Comparison of ENCODE assay signal across 6 cellular contexts in genomic region chr18:63363420-63363819, GRCh38. TPM values are rescaled to one million over a fixed set of nuclear protein-coding genes. Genes with fewer than 3 reads are reported as not detected.
A peak's percentile ranks its signal among the peaks of the same experiment; 100 is the strongest.
DNase-seq lines count a peak whose midpoint lies in the region; ATAC-seq lines count a peak whose summit lies in the region.
"Not testable (repeated sequence)": the region's sequence is repeated elsewhere in the genome, so short reads cannot be mapped to it uniquely, and the experiment has no call there.

No MANE protein-coding gene starts in this region.

- not testable (repeated sequence) for H3K27me3 Mint-ChIP-seq in CD4-positive, CD25-positive, alpha-beta regulatory T cell; CD8-positive, alpha-beta memory T cell; activated CD4-positive, alpha-beta memory T cell treated with anti-CD3 and anti-CD28 coated beads for 36 hours; activated naive CD4-positive, alpha-beta T cell treated with anti-CD3 and anti-CD28 coated beads, Interleukin-2, amount 50 U/mL, for 24 hours; natural killer cell treated with Interleukin-12 subunit alpha and Interleukin-12 subunit beta and Interleukin-15 and Interleukin-18, amount 100 ng/mL, for 72 hours

- H3K4me3 Mint-ChIP-seq in CD4-positive, CD25-positive, alpha-beta regulatory T cell: peak overlapping the region in 1 of 4 donors; percentile 31
- H3K4me3 Mint-ChIP-seq in CD8-positive, alpha-beta memory T cell: peak overlapping the region in 1 of 7 donors; percentile 10
- H3K4me3 Mint-ChIP-seq in activated CD4-positive, alpha-beta memory T cell treated with anti-CD3 and anti-CD28 coated beads for 36 hours; activated naive CD4-positive, alpha-beta T cell treated with anti-CD3 and anti-CD28 coated beads, Interleukin-2, amount 50 U/mL, for 24 hours: not testable (repeated sequence)
- H3K4me3 Mint-ChIP-seq in natural killer cell treated with Interleukin-12 subunit alpha and Interleukin-12 subunit beta and Interleukin-15 and Interleukin-18, amount 100 ng/mL, for 72 hours: peak overlapping the region; percentile 53

- not testable (repeated sequence) for H3K9ac ChIP-seq in SK-N-MC (ENCODE audit: insufficient read length)

- POLR2A ChIA-PET in CD8-positive, alpha-beta memory T cell (lab: Charles Lee): interaction anchor here (0.5 to 1.0 kb wide), 2 partner anchors 41 to 648 kb away, joined by 3 read pairs; partner anchors contain the start of gene PHLPP1
- POLR2A ChIA-PET in activated CD4-positive, alpha-beta memory T cell treated with anti-CD3 and anti-CD28 coated beads for 36 hours (lab: Charles Lee): interaction anchor here (0.6 to 0.8 kb wide), 2 partner anchors 841 to 1511 kb away, joined by 3 read pairs; partner anchors contain the start of gene ZCCHC2

- not testable (repeated sequence) for H3K27me3 ChIP-seq in CD4-positive, CD25-positive, alpha-beta regulatory T cell (ENCODE audit: control insufficient read depth, insufficient read depth, low read length); CD8-positive, alpha-beta memory T cell (ENCODE audit: insufficient read depth, low read length, poor library complexity, severe bottlenecking)

- H3K4me1 ChIP-seq in CD4-positive, CD25-positive, alpha-beta regulatory T cell (ENCODE audit: control insufficient read depth, insufficient read depth, low read length, poor library complexity, severe bottlenecking): peaks cover 36% of the 10 kb centered on the region
- peaks cover 34% of the 10 kb centered on the region for H3K4me1 ChIP-seq in CD8-positive, alpha-beta memory T cell (ENCODE audit: insufficient read depth, low read length)

- H3K36me3 ChIP-seq in CD4-positive, CD25-positive, alpha-beta regulatory T cell (ENCODE audit: control insufficient read depth, insufficient read depth, low read length): peaks cover 25% of the 10 kb centered on the region
- H3K36me3 ChIP-seq in CD8-positive, alpha-beta memory T cell (ENCODE audit: insufficient read depth, low read length): not testable (repeated sequence)
- peaks cover 65% of the 10 kb centered on the region for H3K36me3 ChIP-seq in SK-N-MC (ENCODE audit: insufficient read depth, low read length)

- H3K4me1 Mint-ChIP-seq in CD4-positive, CD25-positive, alpha-beta regulatory T cell: peaks cover 15 to 42% (median 26%) of the 10 kb centered on the region in 4 donors
- peaks cover 43 to 47% (median 45%) of the 10 kb centered on the region in 3 donors for H3K4me1 Mint-ChIP-seq in CD8-positive, alpha-beta memory T cell
- peaks cover 24% of the 10 kb centered on the region for H3K4me1 Mint-ChIP-seq in activated CD4-positive, alpha-beta memory T cell treated with anti-CD3 and anti-CD28 coated beads for 36 hours (ENCODE audit: low read depth)
- H3K4me1 Mint-ChIP-seq in activated naive CD4-positive, alpha-beta T cell treated with anti-CD3 and anti-CD28 coated beads, Interleukin-2, amount 50 U/mL, for 24 hours: peaks cover 35% of the 10 kb centered on the region
- peaks cover 36 to 43% of the 10 kb centered on the region in 2 donors for H3K4me1 Mint-ChIP-seq in natural killer cell treated with Interleukin-12 subunit alpha and Interleukin-12 subunit beta and Interleukin-15 and Interleukin-18, amount 100 ng/mL, for 72 hours (ENCODE audit: low read depth in 2 of 2)

- H3K9me3 Mint-ChIP-seq in CD4-positive, CD25-positive, alpha-beta regulatory T cell; CD8-positive, alpha-beta memory T cell; activated CD4-positive, alpha-beta memory T cell treated with anti-CD3 and anti-CD28 coated beads for 36 hours; activated naive CD4-positive, alpha-beta T cell treated with anti-CD3 and anti-CD28 coated beads, Interleukin-2, amount 50 U/mL, for 24 hours; natural killer cell treated with Interleukin-12 subunit alpha and Interleukin-12 subunit beta and Interleukin-15 and Interleukin-18, amount 100 ng/mL, for 72 hours: not testable (repeated sequence)

- peaks cover 17% of the 10 kb centered on the region for H3K36me3 Mint-ChIP-seq in CD4-positive, CD25-positive, alpha-beta regulatory T cell
- peaks cover 3 to 36% (median 4%) of the 10 kb centered on the region in 3 donors for H3K36me3 Mint-ChIP-seq in CD8-positive, alpha-beta memory T cell
- H3K36me3 Mint-ChIP-seq in activated CD4-positive, alpha-beta memory T cell treated with anti-CD3 and anti-CD28 coated beads for 36 hours: peaks cover 31% of the 10 kb centered on the region
- not testable (repeated sequence) for H3K36me3 Mint-ChIP-seq in activated naive CD4-positive, alpha-beta T cell treated with anti-CD3 and anti-CD28 coated beads, Interleukin-2, amount 50 U/mL, for 24 hours
- peaks cover 11% of the 10 kb centered on the region for H3K36me3 Mint-ChIP-seq in natural killer cell treated with Interleukin-12 subunit alpha and Interleukin-12 subunit beta and Interleukin-15 and Interleukin-18, amount 100 ng/mL, for 72 hours

- CTCF ChIA-PET in CD8-positive, alpha-beta memory T cell (lab: Charles Lee): interaction anchor here (1.0 to 1.1 kb wide), 2 partner anchors 45 to 75 kb away, joined by 3 read pairs; no protein-coding TSS in a partner anchor
- CTCF ChIA-PET in activated CD4-positive, alpha-beta memory T cell treated with anti-CD3 and anti-CD28 coated beads for 36 hours (lab: Charles Lee): interaction anchor here (0.7 kb wide), 1 partner anchor 52 kb away, joined by 3 read pairs; no protein-coding TSS in a partner anchor

- H3K27ac ChIP-seq in CD4-positive, CD25-positive, alpha-beta regulatory T cell (ENCODE audit: insufficient read depth, low read length, poor library complexity, severe bottlenecking): peak overlapping the region; percentile 55
- H3K27ac ChIP-seq in CD8-positive, alpha-beta memory T cell (ENCODE audit: low read depth, low read length); SK-N-MC: not testable (repeated sequence)

- intact Hi-C loops in activated CD4-positive, alpha-beta memory T cell treated with anti-CD3 and anti-CD28 coated beads for 36 hours (cut with micrococcal nuclease): loop anchor here (10.0 kb wide), 1 partner anchor 591 kb away; no protein-coding TSS in a partner anchor

- H3K4me3 ChIP-seq in CD4-positive, CD25-positive, alpha-beta regulatory T cell (ENCODE audit: low read depth, low read length); CD8-positive, alpha-beta memory T cell (ENCODE audit: low read length): not testable (repeated sequence)
- peak overlapping the region; percentile 92; the same call in 1 of the 2 replicates for H3K4me3 ChIP-seq in SK-N-MC

- DNase-seq in CD4-positive, CD25-positive, alpha-beta regulatory T cell; CD8-positive, alpha-beta memory T cell; SK-N-MC (ENCODE audit: low read depth, low spot score); activated CD4-positive, alpha-beta memory T cell treated with anti-CD3 and anti-CD28 coated beads for 36 hours; natural killer cell treated with Interleukin-12 subunit alpha and Interleukin-12 subunit beta and Interleukin-15 and Interleukin-18, amount 100 ng/mL, for 72 hours (ENCODE audit: low spot score): not testable (repeated sequence)

- ATAC-seq in CD4-positive, CD25-positive, alpha-beta regulatory T cell (ENCODE audit: low read depth in 2 of 2); natural killer cell treated with Interleukin-12 subunit alpha and Interleukin-12 subunit beta and Interleukin-15 and Interleukin-18, amount 100 ng/mL, for 72 hours: not testable (repeated sequence)

- H3K27ac Mint-ChIP-seq in CD4-positive, CD25-positive, alpha-beta regulatory T cell: peak overlapping the region; percentile 4 to 52 (median 15)
- H3K27ac Mint-ChIP-seq in CD8-positive, alpha-beta memory T cell: peak overlapping the region in 6 of 8 donors; percentile 4 to 97 (median 31)
- peak overlapping the region; percentile 2 for H3K27ac Mint-ChIP-seq in activated CD4-positive, alpha-beta memory T cell treated with anti-CD3 and anti-CD28 coated beads for 36 hours
- peak overlapping the region; percentile 2 for H3K27ac Mint-ChIP-seq in activated naive CD4-positive, alpha-beta T cell treated with anti-CD3 and anti-CD28 coated beads, Interleukin-2, amount 50 U/mL, for 24 hours
- H3K27ac Mint-ChIP-seq in natural killer cell treated with Interleukin-12 subunit alpha and Interleukin-12 subunit beta and Interleukin-15 and Interleukin-18, amount 100 ng/mL, for 72 hours: not testable (repeated sequence)

- H3K9me3 ChIP-seq in CD4-positive, CD25-positive, alpha-beta regulatory T cell (ENCODE audit: control insufficient read depth in 2 of 2, low read length in 2 of 2); CD8-positive, alpha-beta memory T cell (ENCODE audit: low read length); SK-N-MC (ENCODE audit: low read depth, low read length): not testable (repeated sequence)

RNA-seq across cellular contexts. Expression of gene KDSR, which starts 3.6 kb away (rescaled TPM):
- total RNA-seq in CD4-positive, CD25-positive, alpha-beta regulatory T cell: 42.0 TPM
- polyA plus RNA-seq in CD4-positive, CD25-positive, alpha-beta regulatory T cell: 100 to 1,000 TPM in 3 of 4 donors, 10 to 100 TPM in 1; 99.8 to 119 (median 106) TPM
- total RNA-seq in CD8-positive, alpha-beta memory T cell: 10 to 100 TPM; 52.1 to 55.3 TPM
- polyA plus RNA-seq in CD8-positive, alpha-beta memory T cell: 103 TPM
- total RNA-seq in activated CD4-positive, alpha-beta memory T cell treated with anti-CD3 and anti-CD28 coated beads for 36 hours: 10 to 100 TPM; 72.8 to 77.2 TPM
- 10 to 100 TPM; 21.4 to 38.5 TPM for total RNA-seq in natural killer cell treated with Interleukin-12 subunit alpha and Interleukin-12 subunit beta and Interleukin-15 and Interleukin-18, amount 100 ng/mL, for 72 hours

RNA-seq across cellular contexts. Expression of gene BCL2, which starts 43.9 kb away (rescaled TPM):
- 125 TPM for total RNA-seq in CD4-positive, CD25-positive, alpha-beta regulatory T cell
- 10 to 100 TPM; 19.1 to 39.0 (median 29.5) TPM for polyA plus RNA-seq in CD4-positive, CD25-positive, alpha-beta regulatory T cell
- total RNA-seq in CD8-positive, alpha-beta memory T cell: 10 to 100 TPM; 58.9 to 60.5 TPM
- polyA plus RNA-seq in CD8-positive, alpha-beta memory T cell: 29.8 TPM
- total RNA-seq in activated CD4-positive, alpha-beta memory T cell treated with anti-CD3 and anti-CD28 coated beads for 36 hours: 10 to 100 TPM; 66.9 to 67.9 TPM
- total RNA-seq in natural killer cell treated with Interleukin-12 subunit alpha and Interleukin-12 subunit beta and Interleukin-15 and Interleukin-18, amount 100 ng/mL, for 72 hours: 10 to 100 TPM; 61.7 to 84.7 TPM

RNA-seq across cellular contexts. Expression of gene VPS4B, which starts 58.9 kb away (rescaled TPM):
- total RNA-seq in CD4-positive, CD25-positive, alpha-beta regulatory T cell: 93.3 TPM
- 10 to 100 TPM; 54.2 to 72.4 (median 64.0) TPM for polyA plus RNA-seq in CD4-positive, CD25-positive, alpha-beta regulatory T cell
- total RNA-seq in CD8-positive, alpha-beta memory T cell: 10 to 100 TPM; 60.8 to 61.9 TPM
- 74.5 TPM for polyA plus RNA-seq in CD8-positive, alpha-beta memory T cell
- total RNA-seq in activated CD4-positive, alpha-beta memory T cell treated with anti-CD3 and anti-CD28 coated beads for 36 hours: 10 to 100 TPM; 41.7 to 43.3 TPM
- 10 to 100 TPM; 66.7 to 86.5 TPM for total RNA-seq in natural killer cell treated with Interleukin-12 subunit alpha and Interleukin-12 subunit beta and Interleukin-15 and Interleukin-18, amount 100 ng/mL, for 72 hours
